In the genomic region with DNA sequence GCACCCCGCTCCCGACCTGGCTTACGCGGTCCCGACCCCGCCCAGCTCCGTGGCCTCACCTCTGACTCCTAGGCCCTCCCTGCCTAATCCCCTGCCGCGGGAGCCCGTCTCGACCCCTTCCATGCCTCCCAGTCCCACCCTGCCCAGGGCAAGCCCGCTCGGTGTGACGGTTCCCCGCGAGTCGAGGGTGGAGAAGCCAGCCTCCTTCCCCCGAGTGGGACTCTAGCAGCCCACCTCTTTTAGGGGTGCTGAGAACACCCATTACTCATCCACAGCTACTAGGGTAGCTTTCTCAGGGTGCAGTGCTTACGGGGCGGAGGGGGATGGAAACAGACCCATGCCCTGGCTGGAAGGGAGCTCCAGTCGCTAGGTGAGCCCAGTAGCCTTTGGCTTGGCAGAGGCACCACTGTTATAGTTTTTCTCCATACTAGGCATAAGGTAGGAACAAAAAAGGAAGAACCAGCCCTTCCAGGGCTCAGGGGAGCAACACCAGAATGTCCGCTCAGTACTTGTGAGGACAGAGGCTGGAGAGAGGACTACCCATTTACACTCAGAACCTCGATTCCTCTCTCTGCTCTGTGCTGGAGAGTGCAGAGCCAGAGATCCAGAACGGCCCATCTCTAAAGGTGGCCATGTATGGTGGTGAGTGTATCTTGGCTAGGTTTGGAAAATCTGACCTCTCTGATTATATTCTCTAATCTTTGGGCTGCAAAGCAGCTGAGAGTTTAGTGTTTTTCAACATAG, we compare ENCODE assay signal across 8 cellular contexts. TPM values are rescaled to one million over a fixed set of nuclear protein-coding genes. Genes with fewer than 3 reads are reported as not detected.
DNase-seq lines count a peak whose midpoint lies in the region; TF ChIP-seq lines count a peak whose summit lies in the region.

No MANE protein-coding gene starts in this region.

- H2BK120ac ChIP-seq in mesenchymal stem cell (ENCODE audit: low read depth, low read length): no peak overlapping the region

- H3K36me3 Mint-ChIP-seq in type B pancreatic cell: peaks cover 22% of the 10 kb centered on the region

- H3K9me3 Mint-ChIP-seq in type B pancreatic cell: peaks cover 7% of the 10 kb centered on the region

- peaks cover 17% of the 10 kb centered on the region for H3K79me1 ChIP-seq in mesenchymal stem cell (replicated peaks; ENCODE audit: low read length, poor library complexity, severe bottlenecking)

- DNase-seq in SIG-M5 treated with dmso at 0.1 percent for 504 hours (lab: John Stamatoyannopoulos, UW; ENCODE audit: unreplicated experiment) (peak; percentile 33), SIG-M5 (lab: John Stamatoyannopoulos, UW) (no peak), RWPE1 (ENCODE audit: low spot score) (no peak), dorsolateral prefrontal cortex (peak in 5 of 10 donors; percentile 28 to 62 (median 37)), mesenchymal stem cell (peak; percentile 20), type B pancreatic cell (ENCODE audit: extremely low spot score, unreplicated experiment) (no peak), NOMO-1 treated with DMSO at 0.1 percent for 48 hours (lab: John Stamatoyannopoulos, UW; ENCODE audit: unreplicated experiment) (no peak)
- no peak for DNase-seq in central memory CD4-positive, alpha-beta T cell

- no peaks in the 10 kb centered on the region for H3K9me3 ChIP-seq in mesenchymal stem cell (ENCODE audit: control insufficient read depth, low read length)

- peak overlapping the region; percentile 93 for H3K27ac ChIP-seq in RWPE1
- H3K27ac ChIP-seq in dorsolateral prefrontal cortex: peak overlapping the region in 57 of 59 donors; percentile 85 to 100 (median 97)
- H3K27ac ChIP-seq in mesenchymal stem cell (ENCODE audit: low read length, poor library complexity, severe bottlenecking): peak overlapping the region; percentile 24

- H4K91ac ChIP-seq in mesenchymal stem cell (ENCODE audit: low read length): peak overlapping the region; percentile 12

- 5% methylated on average over 21 of the region's 24 CpGs for WGBS in mesenchymal stem cell

- TF ChIP-seq CTCF in RWPE1 (conservative IDR thresholded peaks at IDR 0.05; ENCODE audit: low read depth) (no peak), dorsolateral prefrontal cortex (IDR thresholded peaks at IDR 0.05 in 54 of 56, conservative IDR thresholded peaks at IDR 0.05 in 2 of 56; ENCODE audit: low read depth in 1 of 56, partially characterized antibody in 56 of 56) (peak in 1 of 56 donors; percentile 0), type B pancreatic cell (conservative IDR thresholded peaks at IDR 0.05) (no peak)

- H3K23ac ChIP-seq in mesenchymal stem cell (ENCODE audit: low read length in 2 of 2): peak overlapping the region in 1 of 2 experiments; percentile 54

- H3K18ac ChIP-seq in mesenchymal stem cell (ENCODE audit: low read depth in 1 of 2, low read length in 2 of 2): peak overlapping the region; percentile 4 to 93

- peak overlapping the region in 1 of 2 experiments; percentile 58 for H2BK12ac ChIP-seq in mesenchymal stem cell (ENCODE audit: low read length in 2 of 2)

- intact Hi-C loops in dorsolateral prefrontal cortex (cut with DNase I): loop anchor here (1.0 to 10.0 kb wide), 5 partner anchors 19 to 83 kb away; a partner anchor contains a TSS

- H2BK5ac ChIP-seq in mesenchymal stem cell (ENCODE audit: low read depth, low read length, poor library complexity, severe bottlenecking): no peak overlapping the region

- peaks cover 30 to 37% of the 10 kb centered on the region in 2 experiments for H3K36me3 ChIP-seq in mesenchymal stem cell (ENCODE audit: control insufficient read depth in 1 of 2, insufficient read depth in 2 of 2, low read depth in 1 of 2, low read length in 2 of 2)

- H3K27me3 ChIP-seq in dorsolateral prefrontal cortex (no peaks in the 10 kb centered on the region), mesenchymal stem cell (ENCODE audit: control insufficient read depth in 1 of 2, insufficient read depth in 1 of 2, low read length in 2 of 2) (no peaks in the 10 kb centered on the region)

- H3K4me2 ChIP-seq in mesenchymal stem cell (ENCODE audit: low read length, poor library complexity, severe bottlenecking): peak overlapping the region; percentile 94

- H3K4me1 ChIP-seq in mesenchymal stem cell (ENCODE audit: control insufficient read depth, insufficient read depth, low read depth, low read length): peaks cover 10% of the 10 kb centered on the region

- H3K4me3 ChIP-seq in dorsolateral prefrontal cortex (peak overlapping the region; percentile 68 to 98 (median 91)), mesenchymal stem cell (ENCODE audit: insufficient read depth in 1 of 2, low read depth in 1 of 2, low read length in 2 of 2) (peak overlapping the region; percentile 81 to 89)

- H3K27me3 Mint-ChIP-seq in type B pancreatic cell: peaks cover 14% of the 10 kb centered on the region

- no peak overlapping the region for H2AK5ac ChIP-seq in mesenchymal stem cell (ENCODE audit: low read length, severe bottlenecking)

- peak overlapping the region; percentile 41 for H2BK15ac ChIP-seq in mesenchymal stem cell (ENCODE audit: low read depth, poor library complexity, severe bottlenecking)

- H3K27ac Mint-ChIP-seq in type B pancreatic cell: peak overlapping the region; percentile 88

- POLR2A ChIA-PET in RWPE1 (lab: Yijun Ruan, JAX; ENCODE audit: low non-redundant PET): interaction anchor here (1.6 kb wide), 2 partner anchors 19 to 20 kb away, joined by 3 read pairs; a partner anchor contains a TSS

- peaks cover 23% of the 10 kb centered on the region for H3K4me1 Mint-ChIP-seq in type B pancreatic cell (ENCODE audit: unreplicated experiment)

- peak overlapping the region; percentile 24 for H4K8ac ChIP-seq in mesenchymal stem cell (ENCODE audit: low read length)

- H3K4ac ChIP-seq in mesenchymal stem cell (ENCODE audit: low read depth in 1 of 2, low read length in 2 of 2): peak overlapping the region; percentile 66 to 99

- CTCF ChIA-PET in RWPE1 (lab: Yijun Ruan, JAX): interaction anchor here (0.6 kb wide), 2 partner anchors 8 to 9 kb away, joined by 3 to 6 read pairs; no protein-coding TSS in a partner anchor

- peak overlapping the region; percentile 83 for H2AFZ ChIP-seq in mesenchymal stem cell (ENCODE audit: low read depth, low read length)

- H3K14ac ChIP-seq in mesenchymal stem cell (ENCODE audit: low read length in 2 of 2): peak overlapping the region in 1 of 2 experiments; percentile 98

- H3K4me3 Mint-ChIP-seq in type B pancreatic cell: peak overlapping the region; percentile 99

- peak overlapping the region; percentile 89 for H3K9ac ChIP-seq in mesenchymal stem cell (ENCODE audit: low read length)

RNA-seq across cellular contexts. Expression of a gene that starts 0.6 kb away (rescaled TPM):
- total RNA-seq in dorsolateral prefrontal cortex (10 to 100 TPM; 11.3 to 22.7 (median 15.9) TPM), type B pancreatic cell (ENCODE audit: low replicate concordance) (24.3 and 57.3 TPM in 2 replicates)
- polyA plus RNA-seq in mesenchymal stem cell (2013, experiment 1 of 2): 18.2 TPM
- 17.4 TPM for polyA plus RNA-seq in mesenchymal stem cell (2013, experiment 2 of 2)

RNA-seq across cellular contexts. Expression of a gene that starts 19.3 kb away (rescaled TPM):
- total RNA-seq in dorsolateral prefrontal cortex: 10 to 100 TPM; 30.6 to 65.3 (median 43.5) TPM
- polyA plus RNA-seq in mesenchymal stem cell (2013, experiment 1 of 2): 110 TPM
- polyA plus RNA-seq in mesenchymal stem cell (2013, experiment 2 of 2): 107 TPM
- total RNA-seq in type B pancreatic cell (ENCODE audit: low replicate concordance): 83.9 and 96.1 TPM in 2 replicates

RNA-seq across cellular contexts. Expression of a gene that starts 19.4 kb away (rescaled TPM):
- total RNA-seq in dorsolateral prefrontal cortex: 100 to 1,000 TPM in 85 of 120 experiments, 10 to 100 TPM in 35; 62.3 to 158 (median 110) TPM
- 1,831 TPM for polyA plus RNA-seq in mesenchymal stem cell (2013, experiment 1 of 2)
- polyA plus RNA-seq in mesenchymal stem cell (2013, experiment 2 of 2): 1,802 TPM
- total RNA-seq in type B pancreatic cell (ENCODE audit: low replicate concordance): 298 and 401 TPM in 2 replicates

RNA-seq across cellular contexts. Expression of a gene that starts 26.3 kb away (rescaled TPM):
- total RNA-seq in dorsolateral prefrontal cortex: 10 to 100 TPM in 23 of 120 experiments, 1 to 10 TPM in 97; 3.2 to 19.4 (median 7.4) TPM
- polyA plus RNA-seq in mesenchymal stem cell (2013, experiment 1 of 2): 122 TPM
- polyA plus RNA-seq in mesenchymal stem cell (2013, experiment 2 of 2): 129 TPM
- total RNA-seq in type B pancreatic cell (ENCODE audit: low replicate concordance): 2.7 and 60.7 TPM in 2 replicates

RNA-seq across cellular contexts. Expression of a gene that starts 34.5 kb away (rescaled TPM):
- total RNA-seq in dorsolateral prefrontal cortex (10 to 100 TPM in 119 of 120 experiments, 1 to 10 TPM in 1; 8.0 to 24.7 (median 16.7) TPM), type B pancreatic cell (ENCODE audit: low replicate concordance) (14.7 and 28.4 TPM in 2 replicates)
- 0.29 TPM for polyA plus RNA-seq in mesenchymal stem cell (2013, experiment 1 of 2)
- 0.38 TPM for polyA plus RNA-seq in mesenchymal stem cell (2013, experiment 2 of 2)

Comparison
In these comparisons a context has a peak if more than half of its experiments do, and no peak if none do; other contexts are left out.
1. DNase-seq: peak in SIG-M5 treated with dmso at 0.1 percent for 504 hours (single experiment) and mesenchymal stem cell (single experiment); none in SIG-M5 (single experiment), RWPE1 (single experiment), type B pancreatic cell (single experiment), central memory CD4-positive, alpha-beta T cell (single experiment) and NOMO-1 treated with DMSO at 0.1 percent for 48 hours (single experiment).
2. H3K27ac ChIP-seq: peak in every context shown above with its lines; median percentile 97 in dorsolateral prefrontal cortex; 93 in RWPE1; 24 in mesenchymal stem cell.